Comparison of ENCODE assay signal across 34 cellular contexts in the genomic region with DNA sequence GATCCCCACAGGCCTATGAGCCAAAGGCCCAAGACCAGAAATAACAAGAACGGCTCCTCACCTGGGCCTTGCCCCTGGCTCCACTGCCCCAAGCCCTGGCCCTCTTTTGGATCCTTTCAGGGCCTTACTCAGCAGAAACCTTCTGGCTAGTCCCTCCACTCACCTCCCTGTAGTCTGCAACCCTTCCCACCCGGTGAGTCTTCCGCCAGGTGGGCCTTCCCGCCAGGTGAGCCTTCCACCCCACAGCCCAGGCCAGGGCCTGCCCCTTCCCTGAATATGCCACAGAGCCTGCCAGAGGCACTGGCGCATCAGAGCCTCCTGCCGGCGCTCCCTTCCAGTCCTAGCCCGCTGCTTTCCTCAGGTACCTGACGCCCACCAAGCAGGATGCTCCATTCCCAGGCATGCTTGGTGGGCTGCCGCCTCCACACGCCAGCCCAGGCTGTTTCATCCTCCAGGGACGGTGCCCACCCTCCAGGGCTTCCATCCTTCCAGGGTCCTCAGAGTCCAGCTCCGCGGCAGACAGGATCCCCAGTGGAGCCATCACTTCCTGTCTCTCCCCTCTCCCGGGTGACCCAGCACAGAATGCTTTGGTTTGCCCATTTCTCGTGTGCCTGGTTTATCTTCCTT. TPM values are rescaled to one million over a fixed set of nuclear protein-coding genes. Genes with fewer than 3 reads are reported as not detected.
"Had no signal": no experiment of that assay in that cellular context is flagged by ENCODE, and none has a peak within 500 bp of the region (broad histone marks: within the 10 kb centered on the region; RNA-seq: fewer than 3 reads in every experiment).

No MANE protein-coding gene starts in this region.

- ATAC-seq: activated CD8-positive, alpha-beta T cell treated with anti-CD3 and anti-CD28 coated beads for 36 hours; activated T-cell treated with anti-CD3 and anti-CD28 coated beads, Interleukin-2, amount 50 U/mL, for 72 hours; activated T-helper 17 cell treated with anti-CD3 and anti-CD28 coated beads, Interleukin-2, amount 50 U/mL, for 72 hours; PC-3 had no signal

- H3K4me2 ChIP-seq: SK-N-SH had no signal

- H3K27me3 ChIP-seq: cardiac muscle cell, MG63, Peyer's patch, SJSA1 had no signal

- H3K27ac Mint-ChIP-seq: activated CD4-positive, alpha-beta T cell treated with anti-CD3 and anti-CD28 coated beads, Interleukin-2, amount 10 ng/mL, durations not matched to agents 24 days and 14 days; activated CD8-positive, alpha-beta T cell treated with anti-CD3 and anti-CD28 coated beads for 36 hours; activated naive CD8-positive, alpha-beta T cell treated with anti-CD3 and anti-CD28 coated beads for 36 hours; activated T-cell treated with anti-CD3 and anti-CD28 coated beads, Interleukin-2, amount 50 U/mL, for 72 hours; activated T-helper 17 cell treated with anti-CD3 and anti-CD28 coated beads, Interleukin-2, amount 50 U/mL, for 72 hours; T-helper 1 cell treated with Interleukin-12 subunit alpha and Interleukin-12 subunit beta and Interleukin-4 antibody, amounts not matched to agents 30 μg/mL and 1 μg/mL, for 36 hours; T-helper 2 cell treated with Interferon-gamma antibody and Interleukin-4, amounts not matched to agents 5 μg/mL and 100 μg/mL, for 36 hours had no signal

- H3K4me3 Mint-ChIP-seq: activated CD4-positive, alpha-beta T cell treated with anti-CD3 and anti-CD28 coated beads, Interleukin-2, amount 10 ng/mL, durations not matched to agents 24 days and 14 days; activated CD8-positive, alpha-beta T cell treated with anti-CD3 and anti-CD28 coated beads for 36 hours; activated naive CD8-positive, alpha-beta T cell treated with anti-CD3 and anti-CD28 coated beads for 36 hours; activated T-cell treated with anti-CD3 and anti-CD28 coated beads, Interleukin-2, amount 50 U/mL, for 72 hours; activated T-helper 17 cell treated with anti-CD3 and anti-CD28 coated beads, Interleukin-2, amount 50 U/mL, for 72 hours; T-helper 1 cell treated with Interleukin-12 subunit alpha and Interleukin-12 subunit beta and Interleukin-4 antibody, amounts not matched to agents 30 μg/mL and 1 μg/mL, for 36 hours; T-helper 2 cell treated with Interferon-gamma antibody and Interleukin-4, amounts not matched to agents 5 μg/mL and 100 μg/mL, for 36 hours had no signal

- H3K36me3 Mint-ChIP-seq: activated naive CD8-positive, alpha-beta T cell treated with anti-CD3 and anti-CD28 coated beads for 36 hours had no signal

- H3K27me3 Mint-ChIP-seq: activated CD4-positive, alpha-beta T cell treated with anti-CD3 and anti-CD28 coated beads, Interleukin-2, amount 10 ng/mL, durations not matched to agents 24 days and 14 days had no signal

- H3K4me3 ChIP-seq: ascending aorta, cardiac muscle cell, MG63, Peyer's patch, SJSA1 had no signal

- H3K9me3 ChIP-seq: ascending aorta, MG63, Peyer's patch, SJSA1, SK-N-SH had no signal

- H3K9me3 Mint-ChIP-seq: activated CD4-positive, alpha-beta T cell treated with anti-CD3 and anti-CD28 coated beads, Interleukin-2, amount 10 ng/mL, durations not matched to agents 24 days and 14 days; activated CD8-positive, alpha-beta T cell treated with anti-CD3 and anti-CD28 coated beads for 36 hours; activated naive CD8-positive, alpha-beta T cell treated with anti-CD3 and anti-CD28 coated beads for 36 hours; activated T-cell treated with anti-CD3 and anti-CD28 coated beads, Interleukin-2, amount 50 U/mL, for 72 hours; activated T-helper 17 cell treated with anti-CD3 and anti-CD28 coated beads, Interleukin-2, amount 50 U/mL, for 72 hours; T-helper 1 cell treated with Interleukin-12 subunit alpha and Interleukin-12 subunit beta and Interleukin-4 antibody, amounts not matched to agents 30 μg/mL and 1 μg/mL, for 36 hours; T-helper 2 cell treated with Interferon-gamma antibody and Interleukin-4, amounts not matched to agents 5 μg/mL and 100 μg/mL, for 36 hours had no signal

- H3K9ac ChIP-seq: SK-N-SH had no signal

- DNase-seq: activated CD4-positive, alpha-beta T cell treated with anti-CD3 and anti-CD28 coated beads, Interleukin-2, amount 10 ng/mL, durations not matched to agents 24 days and 14 days; activated CD4-positive, alpha-beta T cell treated with anti-CD3 and anti-CD28 coated beads, Interleukin-2, amount 50 U/mL, for 4 hours; activated CD8-positive, alpha-beta T cell treated with anti-CD3 and anti-CD28 coated beads for 36 hours; activated effector memory CD4-positive, alpha-beta T cell treated with anti-CD3 and anti-CD28 coated beads, Interleukin-2, amount 50 U/mL, for 16 hours; activated naive CD4-positive, alpha-beta T cell; activated naive CD4-positive, alpha-beta T cell treated with anti-CD3 and anti-CD28 coated beads, Interleukin-2, amount 50 U/mL, for 16 hours; activated naive CD8-positive, alpha-beta T cell treated with anti-CD3 and anti-CD28 coated beads for 36 hours; activated T-cell treated with anti-CD3 and anti-CD28 coated beads, Interleukin-2, amount 50 U/mL, for 72 hours; amniotic stem cell; Kasumi-1; MG63; NCI-H1048; NCI-H1436 treated with DMSO at 0.1 percent for 48 hours; NCI-H1694 treated with DMSO at 0.1 percent for 48 hours; NCI-H2029; NCI-H2107; NCI-H2171; NCI-H510A; NCI-H526; NCI-H748 treated with DMSO at 0.1 percent for 48 hours; NK-92 treated with Interleukin-12 subunit alpha and Interleukin-12 subunit beta, amount 100 ng/mL, for 24 hours; PC-3; RPMI8226; SHP77 treated with DMSO at 0.1 percent for 48 hours; SK-N-SH had no signal

- H3K36me3 ChIP-seq: ascending aorta, cardiac muscle cell, MG63, Peyer's patch, SJSA1 had no signal

- H3K27ac ChIP-seq: ascending aorta, cardiac muscle cell, Peyer's patch had no signal

- H3K4me1 ChIP-seq: ascending aorta, Peyer's patch had no signal

- FAIRE-seq: TTC549 had no signal

RNA-seq across cellular contexts. Expression of a gene that starts 20.9 kb away (rescaled TPM):
- total RNA-seq: activated CD4-positive, alpha-beta T cell treated with anti-CD3 and anti-CD28 coated beads, Interleukin-2, amount 10 ng/mL, durations not matched to agents 24 days and 14 days; activated CD8-positive, alpha-beta memory T cell treated with anti-CD3 and anti-CD28 coated beads for 36 hours; activated CD8-positive, alpha-beta T cell treated with anti-CD3 and anti-CD28 coated beads for 36 hours; activated naive CD8-positive, alpha-beta T cell treated with anti-CD3 and anti-CD28 coated beads for 36 hours; activated T-cell treated with anti-CD3 and anti-CD28 coated beads, Interleukin-2, amount 50 U/mL, for 72 hours; ascending aorta; cardiac muscle cell had no signal
- polyA plus RNA-seq: SK-N-SH had no signal
